ENCODE assay signal across 27 cellular contexts in the genomic region with DNA sequence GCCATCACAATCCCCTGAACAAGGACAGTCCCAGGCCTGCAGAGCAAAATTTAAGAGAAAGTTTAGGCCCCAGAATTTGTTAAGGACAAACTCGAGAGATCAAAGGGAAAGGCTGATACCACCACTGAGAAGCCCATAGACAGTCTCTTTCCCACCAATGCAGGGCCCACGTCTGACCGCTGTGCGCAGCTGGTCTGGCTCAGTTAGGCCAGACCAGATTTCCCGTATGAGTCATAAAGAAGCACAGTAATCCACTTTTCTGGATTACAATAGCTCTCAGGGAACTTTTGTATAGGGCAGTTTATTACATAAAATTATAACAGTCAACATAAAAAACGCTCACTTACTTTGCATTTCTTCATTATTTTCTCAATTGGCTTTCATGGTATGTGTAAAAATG.
A peak's percentile ranks its signal among the peaks of the same experiment; 100 is the strongest.
DNase-seq lines count a peak whose midpoint lies in the region; ATAC-seq and TF ChIP-seq lines count a peak whose summit lies in the region.
"Had no signal": no experiment of that assay in that cellular context is flagged by ENCODE, and none has a peak within 500 bp of the region (broad histone marks: within the 10 kb centered on the region; RNA-seq: fewer than 3 reads in every experiment).

No MANE protein-coding gene starts in this region.

- WGBS in mesodermal cell (ENCODE audit: insufficient coverage in 2 of 2), 2 experiments, result 63 to 85% methylated on average over 1 to 3 of the region's 6 CpGs

- peaks cover 7% of the 10 kb centered on the region for H3K4me1 ChIP-seq in mesodermal cell (ENCODE audit: control insufficient read depth, insufficient read depth, low read length, poor library complexity, severe bottlenecking)
- H3K4me1 ChIP-seq: thyroid gland had no signal

- H3K9me3 ChIP-seq in WERI-Rb-1 (ENCODE audit: severe bottlenecking) (no peaks in the 10 kb centered on the region), mesodermal cell (ENCODE audit: control insufficient read depth, low read length) (no peaks in the 10 kb centered on the region)
- H3K9me3 ChIP-seq: neutrophil, stomach, thyroid gland had no signal

- H3K27ac ChIP-seq in WERI-Rb-1 (no peak overlapping the region), mesodermal cell (ENCODE audit: low read depth, low read length, severe bottlenecking) (peak overlapping the region; percentile 57)
- H3K27ac ChIP-seq: C4-2B, cardiac muscle cell, KMS-11, neutrophil, stomach, thyroid gland, VCaP had no signal

- DNase-seq in WERI-Rb-1 (peak; percentile 15), ureter (ENCODE audit: low spot score) (no peak), HUDEP-2 (lab: John Stamatoyannopoulos, UW; ENCODE audit: unreplicated experiment in 76 of 76) (no peak), Ammon's horn (ENCODE audit: low spot score) (no peak)
- no peak for DNase-seq in stimulated activated CD4-positive, alpha-beta T cell treated with anti-CD3 and anti-CD28 coated beads, Interleukin-4, amount 100 ng/mL, for 4 hours
- DNase-seq: activated CD4-positive, alpha-beta T cell treated with anti-CD3 and anti-CD28 coated beads for 48 hours; anterior cingulate cortex; DND-41; effector CD4-positive, alpha-beta T cell; hypothalamus; immature natural killer cell; NCI-H1417; NCI-H2081; NCI-H526; posterior cingulate gyrus; SIG-M5; stomach; SW 1271; thyroid gland had no signal

- no peaks in the 10 kb centered on the region for H3K27me3 ChIP-seq in WERI-Rb-1 (ENCODE audit: insufficient read depth, low read depth, severe bottlenecking)
- H3K27me3 ChIP-seq: cardiac muscle cell, neutrophil, stomach, thyroid gland had no signal

- H3K4me3 ChIP-seq in WERI-Rb-1 (ENCODE audit: low read depth, low read length), result no peak overlapping the region
- no peak overlapping the region for H3K4me3 ChIP-seq in mesodermal cell (ENCODE audit: extremely low read depth, insufficient read depth, low read length, poor library complexity, severe bottlenecking)
- H3K4me3 ChIP-seq: cardiac muscle cell, GM23338, stomach, thyroid gland had no signal

- H3K36me3 ChIP-seq in WERI-Rb-1, result no peaks in the 10 kb centered on the region
- H3K36me3 ChIP-seq in mesodermal cell (ENCODE audit: control insufficient read depth, insufficient read depth, low read length), result no peaks in the 10 kb centered on the region
- H3K36me3 ChIP-seq: cardiac muscle cell, neutrophil, stomach, thyroid gland had no signal

- peak; percentile 52 for ATAC-seq in HG02763 (IDR thresholded peaks at IDR 0.05; ENCODE audit: unreplicated experiment)
- ATAC-seq: GM23338 had no signal

- no peak for TF ChIP-seq CTCF in WERI-Rb-1 (IDR thresholded peaks at IDR 0.05; ENCODE audit: low read depth, low read length)
